Comparison of ENCODE assay signal across 14 cellular contexts in genomic region chr3:182364323-182364722, GRCh38.
DNase-seq lines count a peak whose midpoint lies in the region; ATAC-seq, FAIRE-seq and TF ChIP-seq lines count a peak whose summit lies in the region.
"Had no signal": no experiment of that assay in that cellular context is flagged by ENCODE, and none has a peak within 500 bp of the region (broad histone marks: within the 10 kb centered on the region; RNA-seq: fewer than 3 reads in every experiment).

No MANE protein-coding gene starts in this region.

- no peak for DNase-seq in Calu3
- DNase-seq in NCI-H146 treated with DMSO at 0.1 percent for 48 hours (lab: John Stamatoyannopoulos, UW; ENCODE audit: unreplicated experiment): peak; percentile 87
- peak in 43 of 58 donors; percentile 1 to 80 (median 35) for DNase-seq in anterior cingulate cortex (lab: John Stamatoyannopoulos, UW)
- no peak for DNase-seq in HepG2 (ENCODE audit: low spot score)
- DNase-seq in amniotic stem cell (lab: John Stamatoyannopoulos, UW): no peak
- no peak for DNase-seq in psoas muscle
- DNase-seq: activated CD8-positive, alpha-beta memory T cell treated with anti-CD3 and anti-CD28 coated beads, Interleukin-2, amount 50 U/mL, for 4 hours; stimulated activated CD4-positive, alpha-beta T cell treated with anti-CD3 and anti-CD28 coated beads, Interleukin-1b, Interleukin-23, amount 100 ng/mL, for 48 hours; stimulated activated naive CD8-positive, alpha-beta T cell treated with anti-CD3 and anti-CD28 coated beads, Interleukin-15, Interleukin-2, amounts not matched to agents 100 U/mL and 50 U/mL, for 24 hours had no signal

- H3K27ac ChIP-seq in HepG2 (ENCODE audit: extremely low read length, insufficient read depth, low read length) (no peak overlapping the region), psoas muscle (no peak overlapping the region)
- H3K27ac ChIP-seq: neutrophil had no signal

- WGBS in HepG2 (ENCODE audit: low lambda C conversion rate): 25% methylated on average over 6 of the region's 6 CpGs
- WGBS in psoas muscle, 3 donors: 46 to 59% (median 47%) methylated on average over 6 of the region's 6 CpGs

- no peak overlapping the region for H3K9ac ChIP-seq in HepG2 (ENCODE audit: insufficient read depth, low read depth, low read length)

- H3K4me1 Mint-ChIP-seq in Calu3 (ENCODE audit: low read depth, unreplicated experiment): peaks cover 31% of the 10 kb centered on the region
- H3K4me1 Mint-ChIP-seq: IgD-negative memory B cell had no signal

- no peaks in the 10 kb centered on the region for H3K79me2 ChIP-seq in HepG2 (ENCODE audit: insufficient read depth, low read length)

- H4K20me1 ChIP-seq in HepG2 (ENCODE audit: insufficient read depth, low read length): no peaks in the 10 kb centered on the region

- no peaks in the 10 kb centered on the region for H3K36me3 Mint-ChIP-seq in Calu3 (ENCODE audit: insufficient read depth, unreplicated experiment)
- H3K36me3 Mint-ChIP-seq: IgD-negative memory B cell had no signal

- no peaks in the 10 kb centered on the region for H3K27me3 Mint-ChIP-seq in Calu3 (ENCODE audit: unreplicated experiment)
- H3K27me3 Mint-ChIP-seq: IgD-negative memory B cell had no signal

- in situ Hi-C loops in HepG2 (cut with HindIII; ENCODE audit: extremely low pct_ligation_motif_present, low pct_unique_long_range_greater_than_20kb): no loop called here

- H3K4me1 ChIP-seq in HepG2 (ENCODE audit: insufficient read depth, low read length): no peaks in the 10 kb centered on the region
- no peaks in the 10 kb centered on the region for H3K4me1 ChIP-seq in psoas muscle

- no peaks in the 10 kb centered on the region for H3K9me3 ChIP-seq in HepG2 (ENCODE audit: low read length)
- no peaks in the 10 kb centered on the region for H3K9me3 ChIP-seq in psoas muscle
- H3K9me3 ChIP-seq: neutrophil had no signal

- H3K9me3 Mint-ChIP-seq in Calu3 (ENCODE audit: low read depth, unreplicated experiment): peaks cover 3% of the 10 kb centered on the region

- POLR2A ChIA-PET in HepG2 (lab: Yijun Ruan, JAX): no interaction called here

- no peak for TF ChIP-seq RAD21 in HepG2 (CRISPR knock-in tag; IDR thresholded peaks at IDR 0.05)

- CTCF ChIA-PET in Calu3 (lab: Charles Lee): interaction anchor here (0.6 kb wide), 1 partner anchor 651 kb away, joined by 3 read pairs; no protein-coding TSS in a partner anchor
- CTCF ChIA-PET in HepG2 (lab: Yijun Ruan, JAX; ENCODE audit: low intra/inter-chr PET ratio, low total read pairs): no interaction called here

- BruUV-seq in Calu3 (replicated peaks; lab: Mats Ljungman, UMichigan): no TSS peak
- no TSS peak for BruUV-seq in HepG2 (replicated peaks; lab: Mats Ljungman, UMichigan)

- H3K36me3 ChIP-seq in HepG2 (replicated peaks in 1 of 2; ENCODE audit: control insufficient read depth in 1 of 2, insufficient read depth in 2 of 2, low read length in 2 of 2) (no peaks in the 10 kb centered on the region), psoas muscle (ENCODE audit: insufficient read depth in 1 of 2, low read depth in 1 of 2) (no peaks in the 10 kb centered on the region)
- H3K36me3 ChIP-seq: neutrophil had no signal

- H3K4me3 ChIP-seq in HepG2 (replicated peaks in 1 of 3; ENCODE audit: insufficient read depth in 1 of 3, low read depth in 2 of 3, low read length in 3 of 3): no peak overlapping the region
- H3K4me3 ChIP-seq in psoas muscle: no peak overlapping the region

- intact Hi-C loops in Calu3 (cut with micrococcal nuclease; ENCODE audit: unreplicated experiment) (no loop called here), HepG2 (cut with micrococcal nuclease; ENCODE audit: unreplicated experiment) (no loop called here), psoas muscle (cut with DNase I) (no loop called here)

- no peak overlapping the region for H2AFZ ChIP-seq in HepG2 (ENCODE audit: low read length)

- H3K27ac Mint-ChIP-seq in Calu3 (ENCODE audit: unreplicated experiment): peak overlapping the region; percentile 81
- H3K27ac Mint-ChIP-seq: IgD-negative memory B cell had no signal

- no peak for TF ChIP-seq CTCF in Calu3 (IDR thresholded peaks at IDR 0.05; ENCODE audit: unreplicated experiment)
- TF ChIP-seq CTCF in HepG2 (CRISPR knock-in tag; IDR thresholded peaks at IDR 0.05): no peak
- TF ChIP-seq CTCF in psoas muscle (IDR thresholded peaks at IDR 0.05): no peak

- H3K4me2 ChIP-seq in HepG2 (ENCODE audit: low read depth, low read length): no peak overlapping the region

- peak overlapping the region; percentile 37 for H3K4me3 Mint-ChIP-seq in Calu3 (ENCODE audit: low read depth, unreplicated experiment)
- H3K4me3 Mint-ChIP-seq: IgD-negative memory B cell had no signal

- H3K27me3 ChIP-seq in HepG2 (ENCODE audit: control insufficient read depth in 1 of 2, insufficient read depth in 2 of 2, low read length in 2 of 2): no peaks in the 10 kb centered on the region
- H3K27me3 ChIP-seq in psoas muscle (ENCODE audit: insufficient read depth in 3 of 3, low read length in 2 of 3): no peaks in the 10 kb centered on the region
- H3K27me3 ChIP-seq: neutrophil had no signal

- no peak for TF ChIP-seq POLR2A in HepG2 (IDR thresholded peaks at IDR 0.05; ENCODE audit: insufficient read depth in 1 of 2, low read depth in 2 of 2, low read length in 2 of 2)

- TF ChIP-seq EP300 in HepG2 (IDR thresholded peaks at IDR 0.05; ENCODE audit: low read depth in 2 of 2, low read length in 2 of 2) (no peak), HepG2 (CRISPR knock-in tag; IDR thresholded peaks at IDR 0.05; ENCODE audit: borderline replicate concordance) (no peak)

- ATAC-seq in HepG2 (peak; percentile 66), psoas muscle (no peak), HG02970 (IDR thresholded peaks at IDR 0.05; ENCODE audit: low FRiP score, unreplicated experiment) (no peak), GM18498 (IDR thresholded peaks at IDR 0.05; ENCODE audit: unreplicated experiment) (no peak)
- ATAC-seq: stimulated activated naive CD8-positive, alpha-beta T cell treated with anti-CD3 and anti-CD28 coated beads, Interleukin-15, Interleukin-2, amounts not matched to agents 100 U/mL and 50 U/mL, for 24 hours had no signal

- no peak for FAIRE-seq in HepG2 (lab: Jason Lieb, UNC)
- FAIRE-seq: GM12892 had no signal

TF ChIP-seq in HepG2, 621 proteins besides CTCF, POLR2A, EP300 and RAD21:
- TF ChIP-seq FOSL1 (CRISPR knock-in tag; IDR thresholded peaks at IDR 0.05; ENCODE audit: borderline replicate concordance) (no peak), NFYB (CRISPR knock-in tag; IDR thresholded peaks at IDR 0.05) (no peak), NR2F6 (IDR thresholded peaks at IDR 0.05) (no peak), NR2F6 (CRISPR knock-in tag; IDR thresholded peaks at IDR 0.05) (no peak), ZNF552 (CRISPR knock-in tag; IDR thresholded peaks at IDR 0.05; ENCODE audit: borderline replicate concordance) (no peak), TBP (CRISPR knock-in tag; IDR thresholded peaks at IDR 0.05) (no peak), SETDB1 (CRISPR knock-in tag; IDR thresholded peaks at IDR 0.05; ENCODE audit: borderline replicate concordance) (no peak), SMARCE1 (IDR thresholded peaks at IDR 0.05; ENCODE audit: borderline replicate concordance) (no peak), IRF9 (CRISPR knock-in tag; IDR thresholded peaks at IDR 0.05; ENCODE audit: borderline replicate concordance) (no peak), KLF9 (CRISPR knock-in tag; IDR thresholded peaks at IDR 0.05; ENCODE audit: low read depth) (no peak), ZNF644 (CRISPR knock-in tag; IDR thresholded peaks at IDR 0.05; ENCODE audit: low read depth) (no peak), TFE3 (CRISPR knock-in tag; IDR thresholded peaks at IDR 0.05) (no peak), XBP1 (CRISPR knock-in tag; IDR thresholded peaks at IDR 0.05) (no peak), ZFP37 (CRISPR knock-in tag; IDR thresholded peaks at IDR 0.05; ENCODE audit: borderline replicate concordance) (no peak), ZNF501 (CRISPR knock-in tag; IDR thresholded peaks at IDR 0.05) (no peak), ZNF557 (CRISPR knock-in tag; IDR thresholded peaks at IDR 0.05) (no peak), HHEX (CRISPR knock-in tag; IDR thresholded peaks at IDR 0.05) (no peak), RXRA (CRISPR knock-in tag; IDR thresholded peaks at IDR 0.05) (no peak), PHF5A (CRISPR knock-in tag; IDR thresholded peaks at IDR 0.05; ENCODE audit: low read depth, unreplicated experiment) (no peak)

Comparison
In these comparisons a context has a peak if more than half of its experiments do, and no peak if none do; other contexts are left out.
1. DNase-seq: peak in NCI-H146 treated with DMSO at 0.1 percent for 48 hours (single experiment) and anterior cingulate cortex (43 of 58); none in Calu3 (single experiment), HepG2 (single experiment), amniotic stem cell (single experiment) and psoas muscle (0 of 2).